Comparison of ENCODE assay signal across 9 cellular contexts in the genomic region with DNA sequence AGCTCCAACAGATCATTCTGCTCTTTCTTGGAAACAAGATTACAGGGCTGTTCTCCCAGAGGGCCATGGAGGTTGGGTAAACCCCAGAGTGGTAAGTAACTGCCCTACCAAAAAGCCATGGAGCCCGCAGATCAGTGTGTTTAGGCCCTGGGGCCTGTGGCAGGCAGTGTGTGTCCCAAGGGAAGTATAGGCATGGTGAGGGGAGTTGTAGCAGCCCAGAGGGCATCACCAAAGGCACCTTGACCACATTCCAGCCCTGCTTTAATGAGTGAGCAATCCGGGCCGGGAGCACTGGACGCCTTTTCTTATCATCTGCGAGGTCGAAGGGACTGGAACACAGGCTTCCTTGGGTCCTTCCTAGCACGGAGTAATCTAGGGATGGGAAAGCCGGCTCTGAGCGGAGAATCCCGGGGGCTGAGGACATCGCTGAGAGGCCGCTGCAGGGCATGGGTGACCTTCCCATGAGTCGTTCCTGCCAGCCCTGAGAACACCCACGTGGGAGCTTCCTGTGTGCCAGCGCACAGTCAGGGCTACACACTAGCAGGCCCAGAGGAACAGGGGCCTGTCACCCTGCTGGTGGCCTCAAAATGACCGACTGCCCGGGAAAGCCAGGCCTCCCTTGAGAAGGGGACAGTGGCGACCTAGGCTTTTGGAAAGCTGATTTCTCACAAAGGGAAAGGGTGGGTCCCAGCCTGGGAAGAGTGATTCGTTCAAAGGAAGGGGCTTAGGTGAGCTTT.
A peak's percentile ranks its signal among the peaks of the same experiment; 100 is the strongest.
DNase-seq lines count a peak whose midpoint lies in the region; ATAC-seq, FAIRE-seq and TF ChIP-seq lines count a peak whose summit lies in the region.
"Had no signal": no experiment of that assay in that cellular context is flagged by ENCODE, and none has a peak within 500 bp of the region (broad histone marks: within the 10 kb centered on the region; RNA-seq: fewer than 3 reads in every experiment).

No MANE protein-coding gene starts in this region.

- DNase-seq in A549 (ENCODE audit: low read depth in 1 of 2, low spot score in 1 of 2) (peak; percentile 55 to 74), dermis blood vessel endothelial cell (peak; percentile 11), NCI-H146 (lab: John Stamatoyannopoulos, UW) (no peak)
- DNase-seq: DMS79 had no signal

- no peak for TF ChIP-seq EP300 in A549 (IDR thresholded peaks at IDR 0.05)

- WGBS in A549 (ENCODE audit: missing lambda C conversion rate) = 10% methylated on average over 19 of the region's 19 CpGs

- POLR2A ChIA-PET in A549 (lab: Yijun Ruan, JAX) = interaction anchor here (0.8 to 3.3 kb wide), 5 partner anchors 60 to 377 kb away, joined by 4 to 77 read pairs (median 15); a partner anchor contains a TSS

- H3K27ac ChIP-seq in A549 = peak overlapping the region; percentile 97 to 98
- peak overlapping the region; percentile 73 for H3K27ac ChIP-seq in HUES48 (ENCODE audit: low read depth, low read length)
- peak overlapping the region; percentile 69 for H3K27ac ChIP-seq in muscle layer of duodenum (ENCODE audit: low read length)

- CTCF ChIA-PET in A549 (lab: Yijun Ruan, JAX) = interaction anchor here (0.5 to 13.7 kb wide), 15 partner anchors 13 to 1021 kb away, joined by 3 to 292 read pairs (median 5); a partner anchor contains a TSS

- TF ChIP-seq CTCF in A549 (IDR thresholded peaks at IDR 0.05) = no peak

- H3K9me3 ChIP-seq in A549 (peaks cover 5% of the 10 kb centered on the region; the same call in 1 of the 3 replicates), HUES48 (ENCODE audit: control insufficient read depth, insufficient read depth, low read length) (no peaks in the 10 kb centered on the region), muscle layer of duodenum (ENCODE audit: control insufficient read depth in 1 of 2, low read length in 2 of 2) (no peaks in the 10 kb centered on the region)

- H3K27me3 ChIP-seq in HUES48 (ENCODE audit: control insufficient read depth, insufficient read depth, low read length) = peaks cover 10% of the 10 kb centered on the region
- no peaks in the 10 kb centered on the region for H3K27me3 ChIP-seq in muscle layer of duodenum (ENCODE audit: low read depth, low read length)

- no peak for TF ChIP-seq RAD21 in A549 (conservative IDR thresholded peaks at IDR 0.05 in 1 of 2, IDR thresholded peaks at IDR 0.05 in 1 of 2)

- H3K36me3 ChIP-seq in HUES48 (ENCODE audit: control insufficient read depth, insufficient read depth, low read length) (no peaks in the 10 kb centered on the region), muscle layer of duodenum (ENCODE audit: control insufficient read depth in 1 of 2, insufficient read depth in 2 of 2, low read length in 2 of 2) (peaks cover 0 to 7% of the 10 kb centered on the region in 2 donors)

- ATAC-seq in A549 (peak; percentile 9 to 21; a peak in 5 of 6 replicates), HG02759 (IDR thresholded peaks at IDR 0.05; ENCODE audit: unreplicated experiment) (no peak), HG03097 (IDR thresholded peaks at IDR 0.05; ENCODE audit: low FRiP score, unreplicated experiment) (no peak), HG03139 (IDR thresholded peaks at IDR 0.05; ENCODE audit: unreplicated experiment) (no peak)

- FAIRE-seq in A549 (lab: Jason Lieb, UNC) = no peak

- no peak; the same call in 1 of the 2 replicates for TF ChIP-seq POLR2A in A549 (IDR thresholded peaks at IDR 0.05; ENCODE audit: low read length)

- H3K4me2 ChIP-seq in A549 = peak overlapping the region; percentile 85

- H3K9ac ChIP-seq in HUES48 (ENCODE audit: low read depth, low read length) = no peak overlapping the region

- H3K4me3 ChIP-seq in A549 (peak overlapping the region; percentile 62), HUES48 (ENCODE audit: low read depth, low read length) (no peak overlapping the region), muscle layer of duodenum (ENCODE audit: low read depth in 1 of 2, low read length in 2 of 2) (no peak overlapping the region)

- H3K4me1 ChIP-seq in A549 (peaks cover 49% of the 10 kb centered on the region), HUES48 (ENCODE audit: control insufficient read depth, insufficient read depth, low read length) (peaks cover 10% of the 10 kb centered on the region; the same call in 1 of the 2 replicates), muscle layer of duodenum (ENCODE audit: control insufficient read depth in 1 of 2, insufficient read depth in 2 of 2, low read length in 2 of 2) (peaks cover 0 to 41% of the 10 kb centered on the region in 2 donors)

TF ChIP-seq in A549, 52 proteins besides CTCF, POLR2A, EP300 and RAD21:
- no peak for TF ChIP-seq TP53 (CRISPR knock-in tag; IDR thresholded peaks at IDR 0.05)
- no peak for TF ChIP-seq EHMT2 (IDR thresholded peaks at IDR 0.05; ENCODE audit: low read depth)
- TF ChIP-seq MYC (IDR thresholded peaks at IDR 0.05; ENCODE audit: borderline replicate concordance, low read length) = peak; percentile 49; the same call in 1 of the 2 replicates
- TF ChIP-seq ZNF302 (CRISPR knock-in tag; IDR thresholded peaks at IDR 0.05) = 0 out of 2 replicates have a peak, but pooled peaks have one; percentile 40
- no peak for TF ChIP-seq KDM1A (IDR thresholded peaks at IDR 0.05; ENCODE audit: low read depth)
- no peak for TF ChIP-seq NR3C1 (IDR thresholded peaks at IDR 0.05)
- no peak for TF ChIP-seq HOXB13 (CRISPR knock-in tag; IDR thresholded peaks at IDR 0.05; ENCODE audit: low read depth)
- 0 out of 2 replicates have a peak, but pooled peaks have one; percentile 47 for TF ChIP-seq ESRRA (IDR thresholded peaks at IDR 0.05; ENCODE audit: borderline replicate concordance, low read length)
- no peak for TF ChIP-seq HOXA7 (CRISPR knock-in tag; IDR thresholded peaks at IDR 0.05)
- 0 out of 5 replicates have a peak, but pooled peaks of 1 of the 2 experiments have one; percentile 26 for TF ChIP-seq JUN (IDR thresholded peaks at IDR 0.05)
- TF ChIP-seq, protein P1, sequence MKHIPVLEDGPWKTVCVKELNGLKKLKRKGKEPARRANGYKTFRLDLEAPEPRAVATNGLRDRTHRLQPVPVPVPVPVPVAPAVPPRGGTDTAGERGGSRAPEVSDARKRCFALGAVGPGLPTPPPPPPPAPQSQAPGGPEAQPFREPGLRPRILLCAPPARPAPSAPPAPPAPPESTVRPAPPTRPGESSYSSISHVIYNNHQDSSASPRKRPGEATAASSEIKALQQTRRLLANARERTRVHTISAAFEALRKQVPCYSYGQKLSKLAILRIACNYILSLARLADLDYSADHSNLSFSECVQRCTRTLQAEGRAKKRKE (CRISPR knock-in tag; IDR thresholded peaks at IDR 0.05; ENCODE audit: low read depth) = 0 out of 2 replicates have a peak, but pooled peaks have one; percentile 18
- no peak for TF ChIP-seq RARB (CRISPR knock-in tag; IDR thresholded peaks at IDR 0.05)
- TF ChIP-seq, protein P2, sequence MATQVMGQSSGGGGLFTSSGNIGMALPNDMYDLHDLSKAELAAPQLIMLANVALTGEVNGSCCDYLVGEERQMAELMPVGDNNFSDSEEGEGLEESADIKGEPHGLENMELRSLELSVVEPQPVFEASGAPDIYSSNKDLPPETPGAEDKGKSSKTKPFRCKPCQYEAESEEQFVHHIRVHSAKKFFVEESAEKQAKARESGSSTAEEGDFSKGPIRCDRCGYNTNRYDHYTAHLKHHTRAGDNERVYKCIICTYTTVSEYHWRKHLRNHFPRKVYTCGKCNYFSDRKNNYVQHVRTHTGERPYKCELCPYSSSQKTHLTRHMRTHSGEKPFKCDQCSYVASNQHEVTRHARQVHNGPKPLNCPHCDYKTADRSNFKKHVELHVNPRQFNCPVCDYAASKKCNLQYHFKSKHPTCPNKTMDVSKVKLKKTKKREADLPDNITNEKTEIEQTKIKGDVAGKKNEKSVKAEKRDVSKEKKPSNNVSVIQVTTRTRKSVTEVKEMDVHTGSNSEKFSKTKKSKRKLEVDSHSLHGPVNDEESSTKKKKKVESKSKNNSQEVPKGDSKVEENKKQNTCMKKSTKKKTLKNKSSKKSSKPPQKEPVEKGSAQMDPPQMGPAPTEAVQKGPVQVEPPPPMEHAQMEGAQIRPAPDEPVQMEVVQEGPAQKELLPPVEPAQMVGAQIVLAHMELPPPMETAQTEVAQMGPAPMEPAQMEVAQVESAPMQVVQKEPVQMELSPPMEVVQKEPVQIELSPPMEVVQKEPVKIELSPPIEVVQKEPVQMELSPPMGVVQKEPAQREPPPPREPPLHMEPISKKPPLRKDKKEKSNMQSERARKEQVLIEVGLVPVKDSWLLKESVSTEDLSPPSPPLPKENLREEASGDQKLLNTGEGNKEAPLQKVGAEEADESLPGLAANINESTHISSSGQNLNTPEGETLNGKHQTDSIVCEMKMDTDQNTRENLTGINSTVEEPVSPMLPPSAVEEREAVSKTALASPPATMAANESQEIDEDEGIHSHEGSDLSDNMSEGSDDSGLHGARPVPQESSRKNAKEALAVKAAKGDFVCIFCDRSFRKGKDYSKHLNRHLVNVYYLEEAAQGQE (IDR thresholded peaks at IDR 0.05) = no peak
- TF ChIP-seq, protein P3, sequence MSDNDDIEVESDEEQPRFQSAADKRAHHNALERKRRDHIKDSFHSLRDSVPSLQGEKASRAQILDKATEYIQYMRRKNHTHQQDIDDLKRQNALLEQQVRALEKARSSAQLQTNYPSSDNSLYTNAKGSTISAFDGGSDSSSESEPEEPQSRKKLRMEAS (IDR thresholded peaks at IDR 0.05) = peak; percentile 71
- TF ChIP-seq ZFP36 (IDR thresholded peaks at IDR 0.05; ENCODE audit: borderline replicate concordance, partially characterized antibody) = no peak

Comparison
In these comparisons a context has a peak if more than half of its experiments do, and no peak if none do; other contexts are left out.
1. ATAC-seq: peak in A549 (2 of 2); none in HG02759 (single experiment), HG03097 (single experiment) and HG03139 (single experiment).
2. Peak in every context shown above with its lines, with median percentiles within 50 percentile points of each other: H3K27ac ChIP-seq.